ENCODE assay signal across 9 cellular contexts in genomic region chr1:200907611-200908097, GRCh38. TPM values are rescaled to one million over a fixed set of nuclear protein-coding genes. Genes with fewer than 3 reads are reported as not detected.
A peak's percentile ranks its signal among the peaks of the same experiment; 100 is the strongest.
DNase-seq lines count a peak whose midpoint lies in the region; ATAC-seq and TF ChIP-seq lines count a peak whose summit lies in the region.
"Had no signal": no experiment of that assay in that cellular context is flagged by ENCODE, and none has a peak within 500 bp of the region (broad histone marks: within the 10 kb centered on the region; RNA-seq: fewer than 3 reads in every experiment).

No MANE protein-coding gene starts in this region.

- no peak for DNase-seq in naive thymus-derived CD4-positive, alpha-beta T cell
- DNase-seq in vagina (ENCODE audit: extremely low spot score in 2 of 2) (no peak), medulla oblongata (ENCODE audit: extremely low spot score) (no peak), NCI-H82 (lab: John Stamatoyannopoulos, UW) (no peak), dorsolateral prefrontal cortex (no peak)

- POLR2A ChIA-PET in naive thymus-derived CD4-positive, alpha-beta T cell (lab: Charles Lee) = no interaction called here

- 0 out of 2 replicates have a peak overlapping the region, but pooled peaks have one; percentile 3 for H2AFZ ChIP-seq in Loucy (ENCODE audit: low read length)

- no peaks in the 10 kb centered on the region for H3K27me3 ChIP-seq in Loucy (ENCODE audit: insufficient read depth, low read length, poor library complexity, severe bottlenecking)
- no peaks in the 10 kb centered on the region for H3K27me3 ChIP-seq in naive thymus-derived CD4-positive, alpha-beta T cell (ENCODE audit: control insufficient read depth in 2 of 2, insufficient read depth in 2 of 2, low read length in 2 of 2)
- no peaks in the 10 kb centered on the region for H3K27me3 ChIP-seq in vagina
- H3K27me3 ChIP-seq in dorsolateral prefrontal cortex = no peaks in the 10 kb centered on the region

- no peaks in the 10 kb centered on the region for H3K9me2 ChIP-seq in Loucy (replicated peaks; ENCODE audit: low read depth, low read length)

- H3K4me1 ChIP-seq in Loucy (ENCODE audit: insufficient read depth, low read length, poor library complexity, severe bottlenecking) (peaks cover 55% of the 10 kb centered on the region), vagina (peaks cover 12% of the 10 kb centered on the region)
- H3K4me1 ChIP-seq in naive thymus-derived CD4-positive, alpha-beta T cell (ENCODE audit: control insufficient read depth in 2 of 2, insufficient read depth in 2 of 2, low read length in 2 of 2) = peaks cover 0 to 16% of the 10 kb centered on the region in 2 donors

- H3K9me3 Mint-ChIP-seq in naive thymus-derived CD4-positive, alpha-beta T cell = no peaks in the 10 kb centered on the region
- H3K9me3 Mint-ChIP-seq: activated naive CD4-positive, alpha-beta T cell treated with anti-CD3 and anti-CD28 coated beads, Interleukin-2, amount 50 U/mL, for 24 hours had no signal

- H4K20me1 ChIP-seq in Loucy (ENCODE audit: insufficient read depth, low read length, poor library complexity, severe bottlenecking) = no peaks in the 10 kb centered on the region

- TF ChIP-seq POLR2A in vagina (IDR thresholded peaks at IDR 0.05) = no peak

- H3K4me3 ChIP-seq in Loucy (ENCODE audit: low read length, poor library complexity, severe bottlenecking) = no peak overlapping the region
- no peak overlapping the region for H3K4me3 ChIP-seq in naive thymus-derived CD4-positive, alpha-beta T cell (ENCODE audit: low read length)
- H3K4me3 ChIP-seq in vagina = no peak overlapping the region
- H3K4me3 ChIP-seq in dorsolateral prefrontal cortex = no peak overlapping the region

- peaks cover 4 to 12% (median 8%) of the 10 kb centered on the region in 7 donors for H3K4me1 Mint-ChIP-seq in naive thymus-derived CD4-positive, alpha-beta T cell

- H3K4me3 Mint-ChIP-seq in naive thymus-derived CD4-positive, alpha-beta T cell = no peak overlapping the region
- H3K4me3 Mint-ChIP-seq: activated naive CD4-positive, alpha-beta T cell treated with anti-CD3 and anti-CD28 coated beads, Interleukin-2, amount 50 U/mL, for 24 hours had no signal

- intact Hi-C loops in naive thymus-derived CD4-positive, alpha-beta T cell (cut with micrococcal nuclease) = no loop called here
- intact Hi-C loops in vagina (cut with DNase I) = no loop called here
- intact Hi-C loops in dorsolateral prefrontal cortex (cut with DNase I) = no loop called here

- ATAC-seq in GM18520 (IDR thresholded peaks at IDR 0.05; ENCODE audit: unreplicated experiment) (peak; percentile 55), HG02610 (IDR thresholded peaks at IDR 0.05; ENCODE audit: unreplicated experiment) (peak; percentile 87)
- ATAC-seq in naive thymus-derived CD4-positive, alpha-beta T cell = peak; percentile 43

- H3K79me2 ChIP-seq in Loucy (ENCODE audit: insufficient read depth, low read length) = no peaks in the 10 kb centered on the region

- no peaks in the 10 kb centered on the region for H3K36me3 Mint-ChIP-seq in naive thymus-derived CD4-positive, alpha-beta T cell
- H3K36me3 Mint-ChIP-seq: activated naive CD4-positive, alpha-beta T cell treated with anti-CD3 and anti-CD28 coated beads, Interleukin-2, amount 50 U/mL, for 24 hours had no signal

- CTCF ChIA-PET in naive thymus-derived CD4-positive, alpha-beta T cell (lab: Charles Lee) = no interaction called here

- no peaks in the 10 kb centered on the region for H3K9me3 ChIP-seq in Loucy (ENCODE audit: insufficient read depth, low read depth, low read length)
- no peaks in the 10 kb centered on the region for H3K9me3 ChIP-seq in naive thymus-derived CD4-positive, alpha-beta T cell (ENCODE audit: control insufficient read depth in 2 of 3, low read length in 3 of 3)
- no peaks in the 10 kb centered on the region for H3K9me3 ChIP-seq in vagina

- no peak for TF ChIP-seq CTCF in Loucy (conservative IDR thresholded peaks at IDR 0.05; ENCODE audit: low read length)
- no peak for TF ChIP-seq CTCF in vagina (IDR thresholded peaks at IDR 0.05)
- no peak for TF ChIP-seq CTCF in dorsolateral prefrontal cortex (IDR thresholded peaks at IDR 0.05 in 54 of 56, conservative IDR thresholded peaks at IDR 0.05 in 2 of 56; ENCODE audit: low read depth in 1 of 56, partially characterized antibody in 56 of 56)

- peaks cover 2% of the 10 kb centered on the region; the same call in 1 of the 2 replicates for H3F3A ChIP-seq in Loucy (ENCODE audit: low read depth)

- peak overlapping the region; percentile 27 for H3K4me2 ChIP-seq in Loucy (ENCODE audit: low read depth, low read length, poor library complexity, severe bottlenecking)

- peaks cover 0 to 36% (median 0%) of the 10 kb centered on the region in 5 donors for H3K27me3 Mint-ChIP-seq in naive thymus-derived CD4-positive, alpha-beta T cell
- H3K27me3 Mint-ChIP-seq: activated naive CD4-positive, alpha-beta T cell treated with anti-CD3 and anti-CD28 coated beads, Interleukin-2, amount 50 U/mL, for 24 hours had no signal

- H3K27ac Mint-ChIP-seq in naive thymus-derived CD4-positive, alpha-beta T cell = peak overlapping the region in 1 of 9 donors; percentile 51
- H3K27ac Mint-ChIP-seq: activated naive CD4-positive, alpha-beta T cell treated with anti-CD3 and anti-CD28 coated beads, Interleukin-2, amount 50 U/mL, for 24 hours had no signal

- no peaks in the 10 kb centered on the region for H3K36me3 ChIP-seq in Loucy (ENCODE audit: insufficient read depth, low read length)
- H3K36me3 ChIP-seq in naive thymus-derived CD4-positive, alpha-beta T cell (ENCODE audit: control insufficient read depth in 2 of 3, insufficient read depth in 3 of 3, low read length in 3 of 3) = no peaks in the 10 kb centered on the region
- no peaks in the 10 kb centered on the region for H3K36me3 ChIP-seq in vagina

- H3K27ac ChIP-seq in naive thymus-derived CD4-positive, alpha-beta T cell (ENCODE audit: low read depth, low read length) = no peak overlapping the region
- H3K27ac ChIP-seq in vagina (no peak overlapping the region), dorsolateral prefrontal cortex (no peak overlapping the region)

- H3K9ac ChIP-seq in Loucy (ENCODE audit: low read depth, low read length, poor library complexity, severe bottlenecking) = peak overlapping the region; percentile 40

RNA-seq across cellular contexts. Expression of gene INAVA, which starts 13.0 kb away (rescaled TPM):
- under 1 TPM in 1 of 5 experiments, not detected in 4; 0.51 TPM for total RNA-seq in naive thymus-derived CD4-positive, alpha-beta T cell
- not detected for polyA plus RNA-seq in naive thymus-derived CD4-positive, alpha-beta T cell
- total RNA-seq in vagina = 42.2 TPM
- total RNA-seq in dorsolateral prefrontal cortex = 1 to 10 TPM in 98 of 120 experiments, under 1 TPM in 22; 0.41 to 4.8 (median 1.7) TPM

RNA-seq across cellular contexts. Expression of gene GPR25, which starts 34.9 kb away (rescaled TPM):
- total RNA-seq in naive thymus-derived CD4-positive, alpha-beta T cell = 1 to 10 TPM in 2 of 5 experiments, under 1 TPM in 2, not detected in 1; 0.48 to 1.3 (median 0.95) TPM
- 1 to 10 TPM in 1 of 2 donors, under 1 TPM in 1; 0.66 to 1.8 TPM for polyA plus RNA-seq in naive thymus-derived CD4-positive, alpha-beta T cell
- total RNA-seq in vagina = 5.9 TPM
- under 1 TPM in 4 of 120 experiments, not detected in 116; 0.46 to 0.87 (median 0.57) TPM for total RNA-seq in dorsolateral prefrontal cortex
